9 cellular contexts compared by ENCODE assay signal in genomic region chr2:234025475-234025874, GRCh38. TPM values are rescaled to one million over a fixed set of nuclear protein-coding genes. Genes with fewer than 3 reads are reported as not detected.
DNase-seq lines count a peak whose midpoint lies in the region; ATAC-seq and TF ChIP-seq lines count a peak whose summit lies in the region.
"Had no signal": no experiment of that assay in that cellular context is flagged by ENCODE, and none has a peak within 500 bp of the region (broad histone marks: within the 10 kb centered on the region; RNA-seq: fewer than 3 reads in every experiment).

No MANE protein-coding gene starts in this region.

- TF ChIP-seq POLR2A in vagina (IDR thresholded peaks at IDR 0.05), result no peak

- H3K27ac ChIP-seq in BLaER1 (peak overlapping the region; percentile 64), mesenchymal stem cell (ENCODE audit: low read length, poor library complexity, severe bottlenecking) (peak overlapping the region; percentile 94), vagina (no peak overlapping the region)
- H3K27ac ChIP-seq: foreskin keratinocyte had no signal

- no peaks in the 10 kb centered on the region for H4K20me1 ChIP-seq in BLaER1

- H3K79me1 ChIP-seq in mesenchymal stem cell (replicated peaks; ENCODE audit: low read length, poor library complexity, severe bottlenecking), result no peaks in the 10 kb centered on the region

- H3K23ac ChIP-seq in mesenchymal stem cell (ENCODE audit: low read length in 2 of 2), result no peak overlapping the region

- H3K4me3 Mint-ChIP-seq in activated CD4-positive, alpha-beta memory T cell treated with anti-CD3 and anti-CD28 coated beads for 36 hours, result peak overlapping the region; percentile 56

- TF ChIP-seq CTCF in GM20000 (IDR thresholded peaks at IDR 0.05; ENCODE audit: extremely low read depth, missing control alignments) (no peak), vagina (IDR thresholded peaks at IDR 0.05) (no peak)

- peaks cover 2% of the 10 kb centered on the region for H3K36me3 Mint-ChIP-seq in activated CD4-positive, alpha-beta memory T cell treated with anti-CD3 and anti-CD28 coated beads for 36 hours

- DNase-seq in GM20000 (ENCODE audit: low spot score), result peak; percentile 70
- DNase-seq in activated CD4-positive, alpha-beta memory T cell treated with anti-CD3 and anti-CD28 coated beads for 36 hours, result peak; percentile 38
- no peak for DNase-seq in mesenchymal stem cell
- no peak for DNase-seq in vagina (ENCODE audit: extremely low spot score in 2 of 2)
- no peak for DNase-seq in NCI-H446 treated with DMSO at 0.1 percent for 48 hours (lab: John Stamatoyannopoulos, UW)

- no peak overlapping the region for H2AFZ ChIP-seq in mesenchymal stem cell (ENCODE audit: low read depth, low read length)

- no peaks in the 10 kb centered on the region for H3K27me3 Mint-ChIP-seq in activated CD4-positive, alpha-beta memory T cell treated with anti-CD3 and anti-CD28 coated beads for 36 hours

- H3K4me1 ChIP-seq in BLaER1 (peaks cover 46% of the 10 kb centered on the region), mesenchymal stem cell (ENCODE audit: control insufficient read depth, insufficient read depth, low read depth, low read length) (peaks cover 13% of the 10 kb centered on the region), vagina (peaks cover 6% of the 10 kb centered on the region)

- H2BK15ac ChIP-seq in mesenchymal stem cell (ENCODE audit: low read depth, poor library complexity, severe bottlenecking), result no peak overlapping the region

- H3K36me3 ChIP-seq in BLaER1 (peaks cover 9% of the 10 kb centered on the region; the same call in 1 of the 2 replicates), mesenchymal stem cell (ENCODE audit: control insufficient read depth in 1 of 2, insufficient read depth in 2 of 2, low read depth in 1 of 2, low read length in 2 of 2) (no peaks in the 10 kb centered on the region), vagina (no peaks in the 10 kb centered on the region)

- H2AK5ac ChIP-seq in mesenchymal stem cell (ENCODE audit: low read length, severe bottlenecking), result peak overlapping the region; percentile 39

- WGBS in mesenchymal stem cell, result 88% methylated on average over 5 of the region's 10 CpGs

- H3K27me3 ChIP-seq in BLaER1, result no peaks in the 10 kb centered on the region
- no peaks in the 10 kb centered on the region for H3K27me3 ChIP-seq in mesenchymal stem cell (ENCODE audit: control insufficient read depth in 1 of 2, insufficient read depth in 1 of 2, low read length in 2 of 2)
- H3K27me3 ChIP-seq in vagina, result no peaks in the 10 kb centered on the region
- H3K27me3 ChIP-seq: foreskin keratinocyte had no signal

- H3K4me2 ChIP-seq in BLaER1 (peak overlapping the region; percentile 82), mesenchymal stem cell (ENCODE audit: low read length, poor library complexity, severe bottlenecking) (peak overlapping the region; percentile 19)

- intact Hi-C loops in activated CD4-positive, alpha-beta memory T cell treated with anti-CD3 and anti-CD28 coated beads for 36 hours (cut with micrococcal nuclease), result no loop called here
- intact Hi-C loops in vagina (cut with DNase I), result no loop called here

- no peak overlapping the region for H3K14ac ChIP-seq in mesenchymal stem cell (ENCODE audit: low read length in 2 of 2)

- no peak overlapping the region for H3K18ac ChIP-seq in mesenchymal stem cell (ENCODE audit: low read depth in 1 of 2, low read length in 2 of 2)

- no peak overlapping the region for H2BK120ac ChIP-seq in mesenchymal stem cell (ENCODE audit: low read depth, low read length)

- no peak for ATAC-seq in GM19452 (IDR thresholded peaks at IDR 0.05; ENCODE audit: unreplicated experiment)
- ATAC-seq in GM21737 (IDR thresholded peaks at IDR 0.05; ENCODE audit: unreplicated experiment), result no peak
- ATAC-seq: foreskin keratinocyte had no signal

- H3K9me3 ChIP-seq in BLaER1 (peaks cover 38% of the 10 kb centered on the region), mesenchymal stem cell (ENCODE audit: control insufficient read depth, low read length) (peaks cover 11% of the 10 kb centered on the region), vagina (no peaks in the 10 kb centered on the region)

- peak overlapping the region; percentile 51; the same call in 1 of the 2 replicates for H3K9ac ChIP-seq in BLaER1
- H3K9ac ChIP-seq in mesenchymal stem cell (ENCODE audit: low read length), result peak overlapping the region; percentile 74

- no peak overlapping the region for H4K8ac ChIP-seq in mesenchymal stem cell (ENCODE audit: low read length)

- no peak overlapping the region for H4K91ac ChIP-seq in mesenchymal stem cell (ENCODE audit: low read length)

- peaks cover 38% of the 10 kb centered on the region for H3K4me1 Mint-ChIP-seq in activated CD4-positive, alpha-beta memory T cell treated with anti-CD3 and anti-CD28 coated beads for 36 hours (ENCODE audit: low read depth)

- POLR2A ChIA-PET in activated CD4-positive, alpha-beta memory T cell treated with anti-CD3 and anti-CD28 coated beads for 36 hours (lab: Charles Lee), result interaction anchor here (0.8 kb wide), 1 partner anchor 44 kb away, joined by 6 read pairs; no protein-coding TSS in a partner anchor

- H2BK12ac ChIP-seq in mesenchymal stem cell (ENCODE audit: low read length in 2 of 2), result no peak overlapping the region

- H3K4ac ChIP-seq in mesenchymal stem cell (ENCODE audit: low read depth in 1 of 2, low read length in 2 of 2), result no peak overlapping the region

- H3K9me3 Mint-ChIP-seq in activated CD4-positive, alpha-beta memory T cell treated with anti-CD3 and anti-CD28 coated beads for 36 hours, result peaks cover 7% of the 10 kb centered on the region

- CTCF ChIA-PET in activated CD4-positive, alpha-beta memory T cell treated with anti-CD3 and anti-CD28 coated beads for 36 hours (lab: Charles Lee), result interaction anchor here (0.6 to 1.3 kb wide), 3 partner anchors 26 to 475 kb away, joined by 3 to 5 read pairs (median 3); no protein-coding TSS in a partner anchor

- no peak overlapping the region for H3K27ac Mint-ChIP-seq in activated CD4-positive, alpha-beta memory T cell treated with anti-CD3 and anti-CD28 coated beads for 36 hours

- peak overlapping the region; percentile 74 for H2BK5ac ChIP-seq in mesenchymal stem cell (ENCODE audit: low read depth, low read length, poor library complexity, severe bottlenecking)

- H3K4me3 ChIP-seq in BLaER1 (peak overlapping the region; percentile 52), mesenchymal stem cell (ENCODE audit: insufficient read depth in 1 of 2, low read depth in 1 of 2, low read length in 2 of 2) (peak overlapping the region in 1 of 2 experiments; percentile 75), vagina (peak overlapping the region in 1 of 2 donors; percentile 2)

RNA-seq across cellular contexts. Expression of gene SPP2, which starts 25.0 kb away (rescaled TPM):
- not detected for total RNA-seq in activated CD4-positive, alpha-beta memory T cell treated with anti-CD3 and anti-CD28 coated beads for 36 hours
- polyA plus RNA-seq in mesenchymal stem cell (2013, experiment 1 of 2), result not detected
- polyA plus RNA-seq in mesenchymal stem cell (2013, experiment 2 of 2), result not detected
- not detected for total RNA-seq in vagina
- total RNA-seq: foreskin keratinocyte had no signal
- polyA plus RNA-seq: foreskin keratinocyte had no signal

Comparison
In these comparisons a context has a peak if more than half of its experiments do, and no peak if none do; other contexts are left out.
1. DNase-seq: peak in GM20000 (single experiment) and activated CD4-positive, alpha-beta memory T cell treated with anti-CD3 and anti-CD28 coated beads for 36 hours (single experiment); none in mesenchymal stem cell (single experiment), vagina (0 of 2) and NCI-H446 treated with DMSO at 0.1 percent for 48 hours (single experiment).